Comparison of ENCODE assay signal across 12 cellular contexts in the genomic region with DNA sequence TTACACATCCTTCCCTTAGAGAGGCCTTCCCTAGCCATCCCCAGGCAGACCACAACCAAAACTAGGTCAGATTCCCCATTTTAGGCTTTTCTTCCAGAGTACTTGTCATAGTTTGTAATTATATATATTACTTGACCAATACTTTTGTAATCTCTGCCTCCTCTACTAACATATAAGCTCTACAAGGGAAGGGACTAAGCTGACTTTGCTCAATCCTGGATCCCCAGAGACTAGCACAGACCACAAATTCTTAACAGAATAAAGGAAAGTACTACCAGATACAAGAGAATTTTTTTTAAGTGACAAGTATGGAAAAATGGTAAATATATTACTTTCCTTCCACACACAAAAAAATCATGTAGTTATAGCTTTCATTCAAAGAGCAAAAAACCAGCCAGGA. TPM values are rescaled to one million over a fixed set of nuclear protein-coding genes. Genes with fewer than 3 reads are reported as not detected.
DNase-seq lines count a peak whose midpoint lies in the region; ATAC-seq and TF ChIP-seq lines count a peak whose summit lies in the region.
"Had no signal": no experiment of that assay in that cellular context is flagged by ENCODE, and none has a peak within 500 bp of the region (broad histone marks: within the 10 kb centered on the region; RNA-seq: fewer than 3 reads in every experiment).

No MANE protein-coding gene starts in this region.

- TF ChIP-seq CTCF in SK-N-SH (IDR thresholded peaks at IDR 0.05) (no peak), OCI-LY3 (IDR thresholded peaks at IDR 0.05; ENCODE audit: low read depth, low read length) (no peak), parathyroid adenoma (IDR thresholded peaks at IDR 0.05) (no peak), tibial artery (IDR thresholded peaks at IDR 0.05) (no peak)

- H3K27ac ChIP-seq in SK-N-SH (ENCODE audit: low read depth in 2 of 2, low read length in 1 of 2): no peak overlapping the region
- H3K27ac ChIP-seq in OCI-LY3 (ENCODE audit: low read length): no peak overlapping the region
- H3K27ac ChIP-seq in parathyroid adenoma: no peak overlapping the region
- H3K27ac ChIP-seq in tibial artery: no peak overlapping the region
- H3K27ac ChIP-seq: SK-N-MC had no signal

- H3K4me3 ChIP-seq in SK-N-SH (ENCODE audit: low read depth in 2 of 2, low read length in 1 of 2) (peak overlapping the region in 1 of 2 experiments; percentile 90; a peak in 1 of 4 replicates), OCI-LY3 (ENCODE audit: low read length) (0 out of 2 replicates have a peak overlapping the region, but pooled peaks have one; percentile 83), endocrine pancreas (ENCODE audit: control insufficient read depth, insufficient read depth, low read length) (peak overlapping the region; percentile 97), parathyroid adenoma (ENCODE audit: low read depth, low read length) (no peak overlapping the region), tibial artery (peak overlapping the region in 1 of 2 donors; percentile 69)

- TF ChIP-seq EP300 in SK-N-SH (IDR thresholded peaks at IDR 0.05; ENCODE audit: borderline replicate concordance in 1 of 2, low read depth in 1 of 2, low read length in 1 of 2): no peak

- H2AFZ ChIP-seq in SK-N-SH (ENCODE audit: low read depth) (no peak overlapping the region), OCI-LY3 (ENCODE audit: low read depth, low read length) (no peak overlapping the region), parathyroid adenoma (no peak overlapping the region)

- intact Hi-C loops in tibial artery (cut with DNase I; ENCODE audit: low total_unique reads): loop anchor here (10.0 kb wide), 1 partner anchor 45 kb away; the partner anchor contains the start of gene TMEM35B

- H3K9ac ChIP-seq in SK-N-SH: 0 out of 2 replicates have a peak overlapping the region, but pooled peaks have one; percentile 8
- H3K9ac ChIP-seq in OCI-LY3 (ENCODE audit: low read length): no peak overlapping the region
- no peak overlapping the region for H3K9ac ChIP-seq in endocrine pancreas (ENCODE audit: control insufficient read depth, insufficient read depth, low read length)
- H3K9ac ChIP-seq in parathyroid adenoma: no peak overlapping the region

- H3F3A ChIP-seq in SK-N-SH (replicated peaks; ENCODE audit: insufficient read depth): peaks cover 18% of the 10 kb centered on the region

- ATAC-seq in SK-N-SH treated with all-trans-retinoic acid at 6 μM for 48 hours: no peak
- ATAC-seq: pancreas had no signal

- H3K79me2 ChIP-seq in SK-N-SH (ENCODE audit: insufficient read depth) (peaks cover 48% of the 10 kb centered on the region), OCI-LY3 (ENCODE audit: low read length) (peaks cover 16% of the 10 kb centered on the region), parathyroid adenoma (peaks cover 2% of the 10 kb centered on the region)

- no peak for TF ChIP-seq RAD21 in SK-N-SH (IDR thresholded peaks at IDR 0.05; ENCODE audit: low read length)

- H3K27me3 ChIP-seq in SK-N-SH (ENCODE audit: insufficient read depth) (no peaks in the 10 kb centered on the region), OCI-LY3 (ENCODE audit: low read depth, low read length) (no peaks in the 10 kb centered on the region), endocrine pancreas (ENCODE audit: control insufficient read depth, insufficient read depth, low read length) (no peaks in the 10 kb centered on the region), parathyroid adenoma (ENCODE audit: control insufficient read depth, insufficient read depth, low read length) (no peaks in the 10 kb centered on the region), tibial artery (no peaks in the 10 kb centered on the region)
- H3K27me3 ChIP-seq: pancreas had no signal

- H3K4me2 ChIP-seq in SK-N-SH (peak overlapping the region; percentile 79), OCI-LY3 (ENCODE audit: low read length) (peak overlapping the region; percentile 78), parathyroid adenoma (ENCODE audit: low read length) (peak overlapping the region; percentile 84)

- H3K9me3 ChIP-seq in SK-N-SH: peaks cover 8% of the 10 kb centered on the region; the same call in 1 of the 2 replicates
- H3K9me3 ChIP-seq in OCI-LY3 (ENCODE audit: insufficient read depth, low read length): peaks cover 4% of the 10 kb centered on the region; the same call in 1 of the 2 replicates
- H3K9me3 ChIP-seq in endocrine pancreas (ENCODE audit: control insufficient read depth, low read length): no peaks in the 10 kb centered on the region
- H3K9me3 ChIP-seq in parathyroid adenoma (ENCODE audit: control insufficient read depth, low read length): no peaks in the 10 kb centered on the region
- H3K9me3 ChIP-seq in tibial artery: peaks cover 0 to 5% (median 0%) of the 10 kb centered on the region in 3 donors
- H3K9me3 ChIP-seq: pancreas had no signal

- DNase-seq in SK-N-SH (no peak), NCI-H2107 treated with DMSO at 0.1 percent for 48 hours (lab: John Stamatoyannopoulos, UW; ENCODE audit: unreplicated experiment) (no peak), tibial artery (no peak), NCI-H2196 treated with DMSO at 0.1 percent for 48 hours (lab: John Stamatoyannopoulos, UW; ENCODE audit: unreplicated experiment) (no peak)
- DNase-seq: head of caudate nucleus, NCI-H2081 treated with DMSO at 0.1 percent for 48 hours, pancreas had no signal

- peaks cover 0 to 16% of the 10 kb centered on the region in 2 experiments for H3K36me3 ChIP-seq in SK-N-SH (replicated peaks in 1 of 2; ENCODE audit: control insufficient read depth in 1 of 2, insufficient read depth in 2 of 2, low read length in 1 of 2)
- H3K36me3 ChIP-seq in OCI-LY3 (replicated peaks; ENCODE audit: low read depth, low read length): peaks cover 5% of the 10 kb centered on the region
- no peaks in the 10 kb centered on the region for H3K36me3 ChIP-seq in endocrine pancreas (ENCODE audit: control insufficient read depth, insufficient read depth, low read length)
- H3K36me3 ChIP-seq in parathyroid adenoma (ENCODE audit: control insufficient read depth, insufficient read depth, low read length): no peaks in the 10 kb centered on the region
- peaks cover 0 to 7% (median 0%) of the 10 kb centered on the region in 3 donors for H3K36me3 ChIP-seq in tibial artery
- H3K36me3 ChIP-seq: pancreas had no signal

- CTCF ChIA-PET in SK-N-SH (lab: Yijun Ruan, JAX): interaction anchor here (0.9 to 1.5 kb wide), 3 partner anchors 8 to 177 kb away, joined by 3 to 5 read pairs (median 3); no protein-coding TSS in a partner anchor

- no peaks in the 10 kb centered on the region for H3K9me2 ChIP-seq in SK-N-SH

- no peaks in the 10 kb centered on the region for H4K20me1 ChIP-seq in SK-N-SH (ENCODE audit: insufficient read depth)
- no peaks in the 10 kb centered on the region for H4K20me1 ChIP-seq in OCI-LY3 (ENCODE audit: insufficient read depth, low read length)

- POLR2A ChIA-PET in SK-N-SH (lab: Yijun Ruan, JAX): interaction anchor here (0.6 kb wide), 1 partner anchor 10 kb away, joined by 3 read pairs; no protein-coding TSS in a partner anchor

- H3K4me1 ChIP-seq in SK-N-SH (ENCODE audit: control insufficient read depth in 1 of 2, insufficient read depth in 2 of 2, low read depth in 1 of 2, low read length in 1 of 2) (peaks cover 0 to 3% of the 10 kb centered on the region in 2 experiments; a peak in 2 of 4 replicates), OCI-LY3 (ENCODE audit: low read length) (peaks cover 7% of the 10 kb centered on the region), endocrine pancreas (ENCODE audit: control insufficient read depth, insufficient read depth, low read length) (peaks cover 7% of the 10 kb centered on the region), parathyroid adenoma (peaks cover 5% of the 10 kb centered on the region), tibial artery (peaks cover 0 to 27% (median 14%) of the 10 kb centered on the region in 4 donors)

TF ChIP-seq in SK-N-SH, 30 proteins besides CTCF, POLR2A, EP300 and RAD21 (continues in another document):
- no peak for TF ChIP-seq POLR2AphosphoS5 (IDR thresholded peaks at IDR 0.05; ENCODE audit: low read depth, low read length)
- no peak for TF ChIP-seq GATA2 (CRISPR knock-in tag; IDR thresholded peaks at IDR 0.05)
- TF ChIP-seq RXRA (IDR thresholded peaks at IDR 0.05; ENCODE audit: borderline replicate concordance, low read depth): no peak
- no peak for TF ChIP-seq YY1 (IDR thresholded peaks at IDR 0.05; ENCODE audit: low read depth)
- TF ChIP-seq, protein P1, sequence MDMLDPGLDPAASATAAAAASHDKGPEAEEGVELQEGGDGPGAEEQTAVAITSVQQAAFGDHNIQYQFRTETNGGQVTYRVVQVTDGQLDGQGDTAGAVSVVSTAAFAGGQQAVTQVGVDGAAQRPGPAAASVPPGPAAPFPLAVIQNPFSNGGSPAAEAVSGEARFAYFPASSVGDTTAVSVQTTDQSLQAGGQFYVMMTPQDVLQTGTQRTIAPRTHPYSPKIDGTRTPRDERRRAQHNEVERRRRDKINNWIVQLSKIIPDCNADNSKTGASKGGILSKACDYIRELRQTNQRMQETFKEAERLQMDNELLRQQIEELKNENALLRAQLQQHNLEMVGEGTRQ (IDR thresholded peaks at IDR 0.05; ENCODE audit: borderline replicate concordance, low read depth, low read length): no peak
- TF ChIP-seq TCF12 (IDR thresholded peaks at IDR 0.05): no peak

TF ChIP-seq in SK-N-SH treated with all-trans-retinoic acid at 6 μM for 48 hours, 23 proteins besides CTCF, POLR2A, EP300 and RAD21:
- no peak for TF ChIP-seq ESRRG (CRISPR knock-in tag; IDR thresholded peaks at IDR 0.05)
- TF ChIP-seq ZFP30 (CRISPR knock-in tag; IDR thresholded peaks at IDR 0.05): no peak
- no peak for TF ChIP-seq CSRNP3 (CRISPR knock-in tag; IDR thresholded peaks at IDR 0.05)

RNA-seq across cellular contexts. Expression of gene ZMYM6, which starts 2.0 kb away (rescaled TPM):
- polyA plus RNA-seq in SK-N-SH (2012; rRNA removed): 7.6 and 7.7 TPM in 2 replicates
- polyA plus RNA-seq in SK-N-SH (2012; cell fraction: cytosol; rRNA removed): 3.8 and 4.9 TPM in 2 replicates
- 27.7 and 30.4 TPM in 2 replicates for polyA plus RNA-seq in SK-N-SH (2012; cell fraction: nucleus; rRNA removed)

RNA-seq across cellular contexts. Expression of gene TMEM35B, which starts 44.6 kb away (rescaled TPM):
- polyA plus RNA-seq in SK-N-SH (2012; rRNA removed): 47.4 and 61.7 TPM in 2 replicates
- polyA plus RNA-seq in SK-N-SH (2012; cell fraction: cytosol; rRNA removed): 49.8 and 55.0 TPM in 2 replicates
- polyA plus RNA-seq in SK-N-SH (2012; cell fraction: nucleus; rRNA removed): 10.9 and 21.4 TPM in 2 replicates

RNA-seq across cellular contexts. Expression of gene ZMYM1, which starts 49.4 kb away (rescaled TPM):
- polyA plus RNA-seq in SK-N-SH (2012; rRNA removed): 4.1 and 6.4 TPM in 2 replicates
- 3.1 and 4.4 TPM in 2 replicates for polyA plus RNA-seq in SK-N-SH (2012; cell fraction: cytosol; rRNA removed)
- polyA plus RNA-seq in SK-N-SH (2012; cell fraction: nucleus; rRNA removed): 7.9 and 14.3 TPM in 2 replicates
